8 cellular contexts compared by ENCODE assay signal in the genomic region with DNA sequence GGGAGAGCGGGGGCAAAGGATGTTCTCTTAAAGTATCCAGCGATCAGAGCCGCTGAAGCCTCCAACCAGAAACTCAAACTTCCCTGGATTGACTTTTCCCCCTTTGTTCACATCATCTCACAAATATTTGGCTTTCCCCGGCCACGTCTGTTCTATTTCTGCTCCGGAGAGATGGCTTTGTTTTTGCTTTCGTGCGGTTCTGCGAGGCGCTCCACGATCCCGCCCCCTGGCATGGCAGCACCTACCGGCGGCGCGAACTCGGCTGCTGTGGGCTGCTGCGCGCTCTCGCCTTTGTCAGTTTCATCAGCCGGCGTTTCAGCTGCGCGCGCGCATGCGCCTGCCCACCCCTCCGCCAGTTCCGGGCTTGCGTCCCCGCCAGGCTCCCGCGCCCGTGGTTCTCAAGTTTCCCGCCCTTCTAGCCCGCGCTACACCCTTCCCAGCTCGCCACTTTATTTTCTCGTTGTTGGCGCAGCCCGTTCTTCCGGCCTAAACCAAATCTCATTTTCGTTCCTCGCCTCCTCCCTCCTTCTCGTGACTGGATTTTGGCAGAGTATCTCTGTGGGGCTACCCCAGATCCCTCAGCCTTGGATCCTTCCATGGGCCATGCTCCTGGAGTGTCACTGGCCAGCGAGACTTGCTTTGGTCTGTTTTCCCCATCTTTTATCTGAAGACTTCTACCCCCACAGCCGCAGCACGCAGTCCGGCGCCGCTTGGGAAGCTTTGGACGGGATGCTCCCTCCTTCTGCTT.
DNase-seq lines count a peak whose midpoint lies in the region; FAIRE-seq lines count a peak whose summit lies in the region.

No MANE protein-coding gene starts in this region.

- H3K9ac ChIP-seq in GM23248, result peak overlapping the region; percentile 89

- no peaks in the 10 kb centered on the region for H3F3A ChIP-seq in GM23248 (ENCODE audit: insufficient read depth)

- peak overlapping the region; percentile 79 for H3K4me3 ChIP-seq in GM23248

- no peaks in the 10 kb centered on the region for H3K4me1 ChIP-seq in GM23248 (ENCODE audit: insufficient read depth)

- H3K79me2 ChIP-seq in GM23248 (ENCODE audit: insufficient read depth), result no peaks in the 10 kb centered on the region

- peak overlapping the region; percentile 89 for H3K4me2 ChIP-seq in GM23248 (ENCODE audit: unreplicated experiment)

- peak overlapping the region; percentile 88 for H2AFZ ChIP-seq in GM23248

- 2 to 4% methylated on average over 48 to 52 of the region's 52 CpGs for WGBS in GM23248 (ENCODE audit: low coverage in 1 of 2, low lambda C conversion rate in 2 of 2, missing lambda C conversion rate in 2 of 2), 2 experiments

- in situ Hi-C loops in GM23248 (cut with MboI), result no loop called here

- H3K9me3 ChIP-seq in GM23248 (ENCODE audit: low read depth), result no peaks in the 10 kb centered on the region

- DNase-seq in ELF-1 (ENCODE audit: low read depth, low spot score), result peak; percentile 93
- peak; percentile 92 for DNase-seq in GM23248
- peak; percentile 79 to 90 for DNase-seq in Kasumi-1 (lab: John Stamatoyannopoulos, UW)
- peak; percentile 53 to 88 for DNase-seq in SHP77 (lab: John Stamatoyannopoulos, UW)
- peak; percentile 79 for DNase-seq in activated gamma-delta T cell treated with anti-CD3 and anti-CD28 coated beads, Interleukin-2, amount 50 U/mL, for 16 hours (ENCODE audit: low read depth)
- DNase-seq in frontal cortex (ENCODE audit: low spot score in 2 of 2), result peak; percentile 81
- peak; percentile 34 for DNase-seq in non-pigmented ciliary epithelial cell (ENCODE audit: low read depth)
- DNase-seq in superior temporal gyrus (ENCODE audit: extremely low spot score), result peak; percentile 83

- H3K27me3 ChIP-seq in GM23248 (replicated peaks; ENCODE audit: insufficient read depth), result no peaks in the 10 kb centered on the region

- H3K9me2 ChIP-seq in GM23248 (ENCODE audit: insufficient read depth), result no peaks in the 10 kb centered on the region

- H3K27ac ChIP-seq in GM23248, result peak overlapping the region; percentile 84

- H4K20me1 ChIP-seq in GM23248 (ENCODE audit: insufficient read depth), result no peaks in the 10 kb centered on the region

- no peak for FAIRE-seq in frontal cortex (lab: Jason Lieb, UNC)

- H3K36me3 ChIP-seq in GM23248 (ENCODE audit: low read depth), result no peaks in the 10 kb centered on the region

Comparison
In these comparisons a context has a peak if more than half of its experiments do, and no peak if none do; other contexts are left out.
1. Peak in every context shown above with its lines: DNase-seq, H3K4me3 ChIP-seq and H3K27ac ChIP-seq.
2. DNase-seq: peak in every context shown above with its lines; median percentile 93 in ELF-1; 92 in GM23248; 84 in Kasumi-1; 83 in superior temporal gyrus; 81 in frontal cortex; 79 in activated gamma-delta T cell treated with anti-CD3 and anti-CD28 coated beads, Interleukin-2, amount 50 U/mL, for 16 hours; 70 in SHP77; 34 in non-pigmented ciliary epithelial cell.